ENCODE assay signal across 9 cellular contexts in genomic region chr13:33284916-33285315, GRCh38. TPM values are rescaled to one million over a fixed set of nuclear protein-coding genes. Genes with fewer than 3 reads are reported as not detected.
DNase-seq lines count a peak whose midpoint lies in the region; ATAC-seq and TF ChIP-seq lines count a peak whose summit lies in the region.
"Had no signal": no experiment of that assay in that cellular context is flagged by ENCODE, and none has a peak within 500 bp of the region (broad histone marks: within the 10 kb centered on the region; RNA-seq: fewer than 3 reads in every experiment).

No MANE protein-coding gene starts in this region.

- H3K4me1 ChIP-seq in endodermal cell (ENCODE audit: control insufficient read depth, insufficient read depth, low read length) (no peaks in the 10 kb centered on the region), muscle layer of duodenum (ENCODE audit: control insufficient read depth in 1 of 2, insufficient read depth in 2 of 2, low read length in 2 of 2) (peaks cover 0 to 20% of the 10 kb centered on the region in 2 donors)
- H3K4me1 ChIP-seq: BLaER1 had no signal

- DNase-seq in T-helper 2 cell treated with Interferon-gamma antibody and Interleukin-4, amounts not matched to agents 5 μg/mL and 100 μg/mL, for 36 hours (ENCODE audit: low spot score) = no peak
- DNase-seq in T-helper 2 cell (no peak), M059J (ENCODE audit: low read depth) (peak; percentile 62), endodermal cell (no peak), AG08395 (ENCODE audit: low spot score) (no peak)
- no peak for DNase-seq in stimulated activated CD4-positive, alpha-beta T cell treated with anti-CD3 and anti-CD28 coated beads, Interleukin-1b, Interleukin-23, amount 100 ng/mL, for 48 hours

- H3K27ac ChIP-seq in endodermal cell (ENCODE audit: low read depth, low read length) = no peak overlapping the region
- peak overlapping the region; percentile 99 for H3K27ac ChIP-seq in muscle layer of duodenum (ENCODE audit: low read length)
- H3K27ac ChIP-seq: BLaER1 had no signal

- H3K4me3 ChIP-seq in endodermal cell (ENCODE audit: low read length) (peak overlapping the region; percentile 80), muscle layer of duodenum (ENCODE audit: low read depth in 1 of 2, low read length in 2 of 2) (peak overlapping the region; percentile 88)
- H3K4me3 ChIP-seq: BLaER1 had no signal

- 75 to 80% methylated on average over 4 to 6 of the region's 6 CpGs for WGBS in endodermal cell (ENCODE audit: insufficient coverage in 1 of 2, insufficient read length in 1 of 2), 2 experiments

- H3K4me3 Mint-ChIP-seq in T-helper 2 cell treated with Interferon-gamma antibody and Interleukin-4, amounts not matched to agents 5 μg/mL and 100 μg/mL, for 36 hours = peak overlapping the region; percentile 79
- peak overlapping the region; percentile 67 for H3K4me3 Mint-ChIP-seq in endodermal cell

- H3K9me3 Mint-ChIP-seq in T-helper 2 cell treated with Interferon-gamma antibody and Interleukin-4, amounts not matched to agents 5 μg/mL and 100 μg/mL, for 36 hours = no peaks in the 10 kb centered on the region
- H3K9me3 Mint-ChIP-seq in endodermal cell = no peaks in the 10 kb centered on the region

- no peak for ATAC-seq in GM18873 (IDR thresholded peaks at IDR 0.05; ENCODE audit: low FRiP score, unreplicated experiment)

- no peaks in the 10 kb centered on the region for H3K36me3 Mint-ChIP-seq in T-helper 2 cell treated with Interferon-gamma antibody and Interleukin-4, amounts not matched to agents 5 μg/mL and 100 μg/mL, for 36 hours (ENCODE audit: low read depth)
- no peaks in the 10 kb centered on the region for H3K36me3 Mint-ChIP-seq in endodermal cell (ENCODE audit: low read depth)

- H3K27me3 ChIP-seq in endodermal cell (ENCODE audit: control insufficient read depth, insufficient read depth, low read length, poor library complexity, severe bottlenecking) = no peaks in the 10 kb centered on the region
- no peaks in the 10 kb centered on the region for H3K27me3 ChIP-seq in muscle layer of duodenum (ENCODE audit: low read depth, low read length)

- H3K4me1 Mint-ChIP-seq in T-helper 2 cell treated with Interferon-gamma antibody and Interleukin-4, amounts not matched to agents 5 μg/mL and 100 μg/mL, for 36 hours (ENCODE audit: low read depth) = peaks cover 12% of the 10 kb centered on the region
- H3K4me1 Mint-ChIP-seq in endodermal cell = peaks cover 14% of the 10 kb centered on the region

- H3K36me3 ChIP-seq in endodermal cell (ENCODE audit: control insufficient read depth, insufficient read depth, low read length) (no peaks in the 10 kb centered on the region), muscle layer of duodenum (ENCODE audit: control insufficient read depth in 1 of 2, insufficient read depth in 2 of 2, low read length in 2 of 2) (peaks cover 0 to 19% of the 10 kb centered on the region in 2 donors)
- H3K36me3 ChIP-seq: BLaER1 had no signal

- H3K27ac Mint-ChIP-seq in T-helper 2 cell treated with Interferon-gamma antibody and Interleukin-4, amounts not matched to agents 5 μg/mL and 100 μg/mL, for 36 hours = no peak overlapping the region
- H3K27ac Mint-ChIP-seq in endodermal cell = peak overlapping the region; percentile 88

- no peak for TF ChIP-seq CTCF in endodermal cell (conservative IDR thresholded peaks at IDR 0.05)

- H3K27me3 Mint-ChIP-seq in T-helper 2 cell treated with Interferon-gamma antibody and Interleukin-4, amounts not matched to agents 5 μg/mL and 100 μg/mL, for 36 hours (ENCODE audit: low read depth) = peaks cover 41% of the 10 kb centered on the region
- peaks cover 4% of the 10 kb centered on the region for H3K27me3 Mint-ChIP-seq in endodermal cell (ENCODE audit: insufficient read depth)

- peak overlapping the region; percentile 45 for H3K9ac ChIP-seq in endodermal cell (ENCODE audit: extremely low read depth, low read length, poor library complexity, severe bottlenecking)
- H3K9ac ChIP-seq: BLaER1 had no signal

- H3K9me3 ChIP-seq in endodermal cell (ENCODE audit: control insufficient read depth, low read length) = no peaks in the 10 kb centered on the region
- H3K9me3 ChIP-seq in muscle layer of duodenum (ENCODE audit: control insufficient read depth in 1 of 2, low read length in 2 of 2) = no peaks in the 10 kb centered on the region

RNA-seq across cellular contexts. Expression of gene STARD13, which starts 0.6 kb away (rescaled TPM):
- 6.6 and 9.4 TPM in 2 replicates for total RNA-seq in M059J (2014; rRNA removed; shearing (Covaris generic))
- 1 to 10 TPM; 2.5 to 3.7 TPM for total RNA-seq in endodermal cell
- polyA plus RNA-seq in endodermal cell (2013, experiment 1 of 2) = 2.2 TPM
- 3.0 TPM for polyA plus RNA-seq in endodermal cell (2013, experiment 2 of 2)
